In genomic region chr20:309306-309840, GRCh38 we compare ENCODE assay signal across 8 cellular contexts. TPM values are rescaled to one million over a fixed set of nuclear protein-coding genes. Genes with fewer than 3 reads are reported as not detected.
DNase-seq lines count a peak whose midpoint lies in the region; ATAC-seq, FAIRE-seq and TF ChIP-seq lines count a peak whose summit lies in the region.

No MANE protein-coding gene starts in this region.

- DNase-seq in breast epithelium (ENCODE audit: low spot score in 2 of 2), result no peak
- no peak for DNase-seq in MCF 10A (ENCODE audit: unreplicated experiment)
- no peak for DNase-seq in astrocyte (ENCODE audit: low read depth)
- DNase-seq in lower lobe of right lung, result no peak
- DNase-seq in COLO829 (ENCODE audit: low spot score), result no peak
- DNase-seq in middle frontal gyrus (ENCODE audit: extremely low spot score, low spot score), result no peak
- DNase-seq in dermis blood vessel endothelial cell, result no peak

- H3K79me2 ChIP-seq in astrocyte (ENCODE audit: insufficient read depth, low read length), result no peaks in the 10 kb centered on the region

- H3K4me2 ChIP-seq in astrocyte (ENCODE audit: low read length), result peak overlapping the region; percentile 93

- ATAC-seq in lower lobe of right lung, result peak; percentile 46 to 49

- 3% methylated on average over 6 of the region's 6 CpGs for WGBS in urinary bladder

- CTCF ChIA-PET in MCF 10A (lab: Yijun Ruan, JAX), result interaction anchor here (1.1 kb wide), 1 partner anchor 8 kb away, joined by 5 read pairs; no protein-coding TSS in a partner anchor

- H2AFZ ChIP-seq in astrocyte (ENCODE audit: low read depth, low read length), result peak overlapping the region; percentile 80

- H3K4me1 Mint-ChIP-seq in MCF 10A (ENCODE audit: insufficient read depth, unreplicated experiment) (peaks cover 18% of the 10 kb centered on the region), astrocyte (ENCODE audit: low read depth, unreplicated experiment) (peaks cover 9% of the 10 kb centered on the region)

- POLR2A ChIA-PET in MCF 10A (lab: Yijun Ruan, JAX), result interaction anchor here (4.0 to 6.2 kb wide), 2 partner anchors 11 to 15 kb away, joined by 46 to 60 read pairs; partner anchors contain the start of genes SOX12 and ZCCHC3

- intact Hi-C loops in breast epithelium (cut with DNase I; ENCODE audit: low total_unique reads) (no loop called here), MCF 10A (cut with micrococcal nuclease) (no loop called here), lower lobe of right lung (cut with DNase I) (no loop called here)

- H3K4me3 ChIP-seq in breast epithelium, result peak overlapping the region; percentile 39 to 69 (median 54)
- H3K4me3 ChIP-seq in astrocyte (ENCODE audit: insufficient read depth, low read depth, low read length), result peak overlapping the region; percentile 59
- peak overlapping the region; percentile 60 for H3K4me3 ChIP-seq in lower lobe of right lung
- H3K4me3 ChIP-seq in urinary bladder (ENCODE audit: low read depth, low read length), result peak overlapping the region; percentile 22

- no peaks in the 10 kb centered on the region for H4K20me1 ChIP-seq in astrocyte (ENCODE audit: insufficient read depth, low read length)

- H3K27me3 Mint-ChIP-seq in MCF 10A (ENCODE audit: insufficient read depth, unreplicated experiment), result no peaks in the 10 kb centered on the region
- no peaks in the 10 kb centered on the region for H3K27me3 Mint-ChIP-seq in astrocyte (ENCODE audit: low read depth, unreplicated experiment)

- H3K9me3 Mint-ChIP-seq in MCF 10A (ENCODE audit: unreplicated experiment) (no peaks in the 10 kb centered on the region), astrocyte (ENCODE audit: unreplicated experiment) (no peaks in the 10 kb centered on the region)

- H3K36me3 Mint-ChIP-seq in MCF 10A (ENCODE audit: insufficient read depth, unreplicated experiment) (no peaks in the 10 kb centered on the region), astrocyte (ENCODE audit: low read depth, unreplicated experiment) (no peaks in the 10 kb centered on the region)

- no peaks in the 10 kb centered on the region for H3K27me3 ChIP-seq in breast epithelium
- H3K27me3 ChIP-seq in astrocyte (ENCODE audit: insufficient read depth, low read length), result no peaks in the 10 kb centered on the region
- H3K27me3 ChIP-seq in lower lobe of right lung (ENCODE audit: low read depth), result no peaks in the 10 kb centered on the region

- no peak for FAIRE-seq in astrocyte (lab: Jason Lieb, UNC)

- H3K4me3 Mint-ChIP-seq in MCF 10A (ENCODE audit: unreplicated experiment), result no peak overlapping the region
- peak overlapping the region; percentile 84 for H3K4me3 Mint-ChIP-seq in astrocyte (ENCODE audit: unreplicated experiment)

- BruUV-seq in MCF 10A (replicated peaks; lab: Mats Ljungman, UMichigan), result no TSS peak

- H3K27ac Mint-ChIP-seq in MCF 10A (ENCODE audit: low read depth, unreplicated experiment), result no peak overlapping the region
- H3K27ac Mint-ChIP-seq in astrocyte (ENCODE audit: unreplicated experiment), result peak overlapping the region; percentile 86

- TF ChIP-seq CTCF in breast epithelium (IDR thresholded peaks at IDR 0.05) (no peak), MCF 10A (IDR thresholded peaks at IDR 0.05; ENCODE audit: unreplicated experiment) (no peak), astrocyte (IDR thresholded peaks at IDR 0.05; ENCODE audit: insufficient read depth, low read depth, low read length) (no peak), lower lobe of right lung (IDR thresholded peaks at IDR 0.05) (no peak)

- H3K9ac ChIP-seq in astrocyte (ENCODE audit: low read length), result peak overlapping the region; percentile 88

- TF ChIP-seq POLR2A in breast epithelium (IDR thresholded peaks at IDR 0.05), result no peak

- H3K27ac ChIP-seq in breast epithelium, result peak overlapping the region; percentile 71 to 93
- H3K27ac ChIP-seq in astrocyte (ENCODE audit: low read depth, low read length), result peak overlapping the region; percentile 96
- H3K27ac ChIP-seq in lower lobe of right lung, result peak overlapping the region; percentile 90
- peak overlapping the region; percentile 78 for H3K27ac ChIP-seq in urinary bladder (ENCODE audit: low read depth)

- no peaks in the 10 kb centered on the region for H3K4me1 ChIP-seq in breast epithelium
- H3K4me1 ChIP-seq in astrocyte (ENCODE audit: insufficient read depth, low read length), result peaks cover 21% of the 10 kb centered on the region
- peaks cover 26% of the 10 kb centered on the region for H3K4me1 ChIP-seq in lower lobe of right lung
- no peaks in the 10 kb centered on the region for H3K4me1 ChIP-seq in urinary bladder (ENCODE audit: insufficient read depth)

- H3K9me3 ChIP-seq in breast epithelium (no peaks in the 10 kb centered on the region), astrocyte (ENCODE audit: insufficient read depth, low read depth, low read length) (no peaks in the 10 kb centered on the region), lower lobe of right lung (no peaks in the 10 kb centered on the region)

- H3K36me3 ChIP-seq in breast epithelium (no peaks in the 10 kb centered on the region), astrocyte (ENCODE audit: insufficient read depth, low read length) (no peaks in the 10 kb centered on the region), lower lobe of right lung (no peaks in the 10 kb centered on the region), urinary bladder (ENCODE audit: insufficient read depth) (no peaks in the 10 kb centered on the region)

RNA-seq across cellular contexts. Expression of gene ZCCHC3, which starts 12.0 kb away (rescaled TPM):
- total RNA-seq in breast epithelium, result 10 to 100 TPM; 10.1 to 14.0 (median 11.5) TPM
- total RNA-seq in MCF 10A (2022), result 11.7 and 12.1 TPM in 2 replicates
- 18.6 and 20.2 TPM in 2 replicates for total RNA-seq in astrocyte
- total RNA-seq in lower lobe of right lung, result 15.6 TPM
- total RNA-seq in urinary bladder, result 18.0 TPM
- polyA plus RNA-seq in urinary bladder, result 14.2 TPM
- total RNA-seq in dermis blood vessel endothelial cell, result 18.8 and 23.8 TPM in 2 replicates

RNA-seq across cellular contexts. Expression of gene SOX12, which starts 16.0 kb away (rescaled TPM):
- total RNA-seq in breast epithelium, result 1 to 10 TPM; 1.1 to 3.7 (median 3.3) TPM
- 17.2 and 17.6 TPM in 2 replicates for total RNA-seq in MCF 10A (2022)
- total RNA-seq in astrocyte, result 43.4 and 45.1 TPM in 2 replicates
- total RNA-seq in lower lobe of right lung, result 9.8 TPM
- total RNA-seq in urinary bladder, result 3.4 TPM
- 11.1 TPM for polyA plus RNA-seq in urinary bladder
- 4.4 and 8.1 TPM in 2 replicates for total RNA-seq in dermis blood vessel endothelial cell

RNA-seq across cellular contexts. Expression of gene C20orf96, which starts 18.8 kb away (rescaled TPM):
- total RNA-seq in breast epithelium, result 1 to 10 TPM; 2.6 to 9.2 (median 6.1) TPM
- total RNA-seq in MCF 10A (2022), result 2.4 and 3.8 TPM in 2 replicates
- total RNA-seq in astrocyte, result 10.1 and 10.7 TPM in 2 replicates
- total RNA-seq in lower lobe of right lung, result 11.6 TPM
- 5.0 TPM for total RNA-seq in urinary bladder
- polyA plus RNA-seq in urinary bladder, result 6.4 TPM
- total RNA-seq in dermis blood vessel endothelial cell, result 3.2 and 6.7 TPM in 2 replicates

RNA-seq across cellular contexts. Expression of gene NRSN2, which starts 37.5 kb away (rescaled TPM):
- 10 to 100 TPM in 2 of 3 donors, 1 to 10 TPM in 1; 9.4 to 22.3 (median 21.8) TPM for total RNA-seq in breast epithelium
- total RNA-seq in MCF 10A (2022), result 8.2 and 8.4 TPM in 2 replicates
- total RNA-seq in astrocyte, result 57.8 and 64.0 TPM in 2 replicates
- total RNA-seq in lower lobe of right lung, result 17.3 TPM
- total RNA-seq in urinary bladder, result 10.8 TPM
- 47.5 TPM for polyA plus RNA-seq in urinary bladder
- 18.0 and 40.2 TPM in 2 replicates for total RNA-seq in dermis blood vessel endothelial cell

RNA-seq across cellular contexts. Expression of gene DEFB132, which starts 51.8 kb away (rescaled TPM):
- total RNA-seq in breast epithelium (under 1 TPM; 0.29 to 0.96 (median 0.33) TPM), MCF 10A (2022) (not detected in 2 replicates), astrocyte (not detected in 2 replicates), lower lobe of right lung (not detected), urinary bladder (not detected), dermis blood vessel endothelial cell (not detected in 2 replicates)
- polyA plus RNA-seq in urinary bladder, result 0.04 TPM
